ENCODE assay signal across 22 cellular contexts in genomic region chr4:67533112-67533511, GRCh38. TPM values are rescaled to one million over a fixed set of nuclear protein-coding genes. Genes with fewer than 3 reads are reported as not detected.
DNase-seq lines count a peak whose midpoint lies in the region; ATAC-seq, FAIRE-seq and TF ChIP-seq lines count a peak whose summit lies in the region.
"Had no signal": no experiment of that assay in that cellular context is flagged by ENCODE, and none has a peak within 500 bp of the region (broad histone marks: within the 10 kb centered on the region; RNA-seq: fewer than 3 reads in every experiment).

No MANE protein-coding gene starts in this region.

- intact Hi-C loops in activated T-helper 1 cell treated with anti-CD3 and anti-CD28 coated beads, Interleukin-12 subunit alpha, Interleukin-12 subunit beta, Interleukin-2, Interleukin-4 antibody, amounts not matched to agents 30 ng/mL and 10 ng/mL and 1 ng/mL, durations not matched to agents 14 hours and 24 hours and 36 hours (cut with micrococcal nuclease): no loop called here

- no peaks in the 10 kb centered on the region for H3K4me1 Mint-ChIP-seq in endothelial cell (ENCODE audit: unreplicated experiment)
- H3K4me1 Mint-ChIP-seq in activated T-helper 1 cell treated with anti-CD3 and anti-CD28 coated beads, Interleukin-12 subunit alpha, Interleukin-12 subunit beta, Interleukin-2, Interleukin-4 antibody, amounts not matched to agents 30 ng/mL and 10 ng/mL and 1 ng/mL, durations not matched to agents 14 hours and 24 hours and 36 hours (ENCODE audit: low read depth): peaks cover 10% of the 10 kb centered on the region

- H3K27ac ChIP-seq in substantia nigra (ENCODE audit: low read depth, low read length, poor library complexity, severe bottlenecking): no peak overlapping the region
- H3K27ac ChIP-seq: BLaER1 treated with 17β-estradiol and CSF1 and Interleukin-3, amounts not matched to agents 10 nM and 100 nM had no signal

- H3K27ac Mint-ChIP-seq in endothelial cell (ENCODE audit: unreplicated experiment): no peak overlapping the region
- H3K27ac Mint-ChIP-seq in activated T-helper 1 cell treated with anti-CD3 and anti-CD28 coated beads, Interleukin-12 subunit alpha, Interleukin-12 subunit beta, Interleukin-2, Interleukin-4 antibody, amounts not matched to agents 30 ng/mL and 10 ng/mL and 1 ng/mL, durations not matched to agents 14 hours and 24 hours and 36 hours: no peak overlapping the region
- H3K27ac Mint-ChIP-seq: CD8-positive, alpha-beta T cell had no signal

- no peak for TF ChIP-seq CTCF in endothelial cell (IDR thresholded peaks at IDR 0.05; ENCODE audit: unreplicated experiment)

- peaks cover 44% of the 10 kb centered on the region for H3K36me3 Mint-ChIP-seq in endothelial cell (ENCODE audit: low read depth, unreplicated experiment)
- H3K36me3 Mint-ChIP-seq in activated T-helper 1 cell treated with anti-CD3 and anti-CD28 coated beads, Interleukin-12 subunit alpha, Interleukin-12 subunit beta, Interleukin-2, Interleukin-4 antibody, amounts not matched to agents 30 ng/mL and 10 ng/mL and 1 ng/mL, durations not matched to agents 14 hours and 24 hours and 36 hours (ENCODE audit: low read depth): peaks cover 65% of the 10 kb centered on the region

- peak overlapping the region; percentile 72 for H3K4me3 Mint-ChIP-seq in endothelial cell (ENCODE audit: unreplicated experiment)
- no peak overlapping the region for H3K4me3 Mint-ChIP-seq in activated T-helper 1 cell treated with anti-CD3 and anti-CD28 coated beads, Interleukin-12 subunit alpha, Interleukin-12 subunit beta, Interleukin-2, Interleukin-4 antibody, amounts not matched to agents 30 ng/mL and 10 ng/mL and 1 ng/mL, durations not matched to agents 14 hours and 24 hours and 36 hours
- H3K4me3 Mint-ChIP-seq: CD8-positive, alpha-beta T cell had no signal

- H3K9me3 Mint-ChIP-seq in endothelial cell (ENCODE audit: unreplicated experiment): no peaks in the 10 kb centered on the region
- peaks cover 9% of the 10 kb centered on the region for H3K9me3 Mint-ChIP-seq in activated T-helper 1 cell treated with anti-CD3 and anti-CD28 coated beads, Interleukin-12 subunit alpha, Interleukin-12 subunit beta, Interleukin-2, Interleukin-4 antibody, amounts not matched to agents 30 ng/mL and 10 ng/mL and 1 ng/mL, durations not matched to agents 14 hours and 24 hours and 36 hours

- no peak for ATAC-seq in HG02973 (IDR thresholded peaks at IDR 0.05; ENCODE audit: unreplicated experiment)
- ATAC-seq: CD8-positive, alpha-beta T cell; GM12878; HCT116 had no signal

- H3K27me3 Mint-ChIP-seq in endothelial cell (ENCODE audit: unreplicated experiment): no peaks in the 10 kb centered on the region
- no peaks in the 10 kb centered on the region for H3K27me3 Mint-ChIP-seq in activated T-helper 1 cell treated with anti-CD3 and anti-CD28 coated beads, Interleukin-12 subunit alpha, Interleukin-12 subunit beta, Interleukin-2, Interleukin-4 antibody, amounts not matched to agents 30 ng/mL and 10 ng/mL and 1 ng/mL, durations not matched to agents 14 hours and 24 hours and 36 hours (ENCODE audit: insufficient read depth)

- DNase-seq in GM19239 (ENCODE audit: insufficient read length, low spot score) (no peak), OCI-M1 (lab: John Stamatoyannopoulos, UW) (peak; percentile 7), endothelial cell (ENCODE audit: low spot score) (no peak), substantia nigra (lab: John Stamatoyannopoulos, UW) (no peak), DMS53 (lab: John Stamatoyannopoulos, UW) (no peak)
- DNase-seq in activated T-helper 1 cell treated with anti-CD3 and anti-CD28 coated beads, Interleukin-12 subunit alpha, Interleukin-12 subunit beta, Interleukin-2, Interleukin-4 antibody, amounts not matched to agents 30 ng/mL and 10 ng/mL and 1 ng/mL, durations not matched to agents 14 hours and 24 hours and 36 hours (ENCODE audit: low spot score): no peak
- DNase-seq: 8988T; Calu3; CD8-positive, alpha-beta T cell; DND-41; EL; GOT3; H7; IMR-90; KG1 had no signal

- FAIRE-seq in GM19239 (lab: Jason Lieb, UNC): peak; percentile 78
- FAIRE-seq: GM12878, HTR-8/SVneo had no signal

RNA-seq across cellular contexts. Expression of gene CENPC, which starts 12.2 kb away (rescaled TPM):
- 25.7 TPM for total RNA-seq in endothelial cell (ENCODE audit: unreplicated experiment)
- 27.7 and 29.2 TPM in 2 replicates for total RNA-seq in activated T-helper 1 cell treated with anti-CD3 and anti-CD28 coated beads, Interleukin-12 subunit alpha, Interleukin-12 subunit beta, Interleukin-2, Interleukin-4 antibody, amounts not matched to agents 30 ng/mL and 10 ng/mL and 1 ng/mL, durations not matched to agents 14 hours and 24 hours and 36 hours

RNA-seq across cellular contexts. Expression of gene STAP1, which starts 25.4 kb away (rescaled TPM):
- 3.5 TPM for total RNA-seq in endothelial cell (ENCODE audit: unreplicated experiment)
- total RNA-seq in activated T-helper 1 cell treated with anti-CD3 and anti-CD28 coated beads, Interleukin-12 subunit alpha, Interleukin-12 subunit beta, Interleukin-2, Interleukin-4 antibody, amounts not matched to agents 30 ng/mL and 10 ng/mL and 1 ng/mL, durations not matched to agents 14 hours and 24 hours and 36 hours: 19.2 and 19.7 TPM in 2 replicates
- total RNA-seq: A673, Calu3, G401, H7, IMR-90 had no signal
